ENCODE assay signal across 10 cellular contexts in genomic region chr22:30674482-30674881, GRCh38.
"Had no signal": no experiment of that assay in that cellular context is flagged by ENCODE, and none has a peak within 500 bp of the region (broad histone marks: within the 10 kb centered on the region; RNA-seq: fewer than 3 reads in every experiment).

No MANE protein-coding gene starts in this region.

- H3K9me3 ChIP-seq: HAP-1 had no signal

- H3K27ac Mint-ChIP-seq: GM23338, H9, HFFc6 had no signal

- ATAC-seq: GM23338, HCT116 had no signal

- DNase-seq: GM23248, GOT3, H7, H9, HCEC 1CT, HFFc6 had no signal

- H3K27ac ChIP-seq: GM23248 had no signal

- H3K4me3 Mint-ChIP-seq: GM23338, H9, HFFc6 had no signal

- H3K4me2 ChIP-seq: GM23338 had no signal

- H3K36me3 ChIP-seq: HAP-1 had no signal

- H3K9me3 Mint-ChIP-seq: GM23338, H9, HFFc6 had no signal

- FAIRE-seq: H54 had no signal

- H3K4me1 ChIP-seq: HAP-1 had no signal

- H3K9ac ChIP-seq: GM23248 had no signal

- H2AFZ ChIP-seq: GM23248, GM23338 had no signal

- H3K4me3 ChIP-seq: GM23248, GM23338, HAP-1 had no signal
